Comparison of ENCODE assay signal across 33 cellular contexts in the genomic region with DNA sequence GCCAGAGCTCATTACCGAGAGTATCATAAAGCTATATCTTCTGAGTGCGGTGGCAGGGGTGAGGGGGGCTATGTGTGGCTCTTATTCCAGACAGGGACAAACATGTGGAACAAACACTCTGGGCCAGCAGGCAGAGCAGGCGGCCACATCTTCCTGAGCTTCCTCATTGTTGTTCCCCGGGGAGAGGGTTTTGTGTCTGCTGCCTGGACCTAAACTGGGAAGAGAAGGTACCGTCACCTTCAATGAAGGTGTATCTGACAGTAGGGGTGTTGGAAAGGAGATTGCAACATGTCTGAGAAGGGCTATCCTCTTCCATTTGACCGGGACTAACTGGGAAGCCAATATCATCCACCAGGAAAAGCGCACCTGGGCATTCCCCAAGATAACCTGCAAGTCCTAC. TPM values are rescaled to one million over a fixed set of nuclear protein-coding genes. Genes with fewer than 3 reads are reported as not detected.
"Had no signal": no experiment of that assay in that cellular context is flagged by ENCODE, and none has a peak within 500 bp of the region (broad histone marks: within the 10 kb centered on the region; RNA-seq: fewer than 3 reads in every experiment).

No MANE protein-coding gene starts in this region.

- H3K36me3 Mint-ChIP-seq: mesothelial cell of epicardium had no signal

- H3K27ac ChIP-seq: coronary artery, dorsolateral prefrontal cortex, epithelial cell of prostate, esophagus squamous epithelium, gastrocnemius medialis, heart right ventricle, left lung, lower lobe of right lung had no signal

- H3K9me3 ChIP-seq: esophagus squamous epithelium, gastrocnemius medialis, heart right ventricle, left lung, lower lobe of right lung, mucosa of descending colon had no signal

- H3K36me3 ChIP-seq: esophagus squamous epithelium, gastrocnemius medialis, heart right ventricle, left lung, lower lobe of right lung had no signal

- FAIRE-seq: colon, islet of Langerhans, keratinocyte had no signal

- DNase-seq: dermis blood vessel endothelial cell; dorsolateral prefrontal cortex; effector CD4-positive, alpha-beta T cell; effector memory CD4-positive, alpha-beta T cell; erythroblast; esophagus squamous epithelium; foreskin fibroblast; foreskin melanocyte; gastrocnemius medialis; glutamatergic neuron; head of caudate nucleus; heart right ventricle; hippocampal formation; left cardiac atrium; left lung; left ventricle myocardium superior; lower lobe of right lung; mesenchymal stem cell; mucosa of descending colon; naive B cell had no signal

- H3K4me3 Mint-ChIP-seq: mesothelial cell of epicardium, naive B cell had no signal

- H3K4me1 ChIP-seq: gastrocnemius medialis, left lung, lower lobe of right lung had no signal

- ATAC-seq: esophagus mucosa, gastrocnemius medialis, heart right ventricle, left cardiac atrium, left lung, left ventricle myocardium superior, lower lobe of right lung, mucosa of descending colon had no signal

- H3K4me3 ChIP-seq: coronary artery, dorsolateral prefrontal cortex, esophagus squamous epithelium, gastrocnemius medialis, heart right ventricle, left lung, lower lobe of right lung, mucosa of descending colon had no signal

- H3K9me3 Mint-ChIP-seq: mesothelial cell of epicardium had no signal

- H3K27ac Mint-ChIP-seq: mesothelial cell of epicardium, naive B cell had no signal

RNA-seq across cellular contexts. Expression of a gene that starts 1.6 kb away (rescaled TPM):
- total RNA-seq: dermis blood vessel endothelial cell, esophagus mucosa, esophagus squamous epithelium, gastrocnemius medialis, glomerular endothelial cell, heart right ventricle, kidney epithelial cell, left cardiac atrium, left lung, left ventricle myocardium superior, lower leg skin, lower lobe of right lung, lung microvascular endothelial cell, mesenteric fat pad, mesothelial cell of epicardium, mucosa of descending colon, myocyte had no signal
- polyA plus RNA-seq: heart right ventricle, keratinocyte had no signal
